Comparison of ENCODE assay signal across 13 cellular contexts in the genomic region with DNA sequence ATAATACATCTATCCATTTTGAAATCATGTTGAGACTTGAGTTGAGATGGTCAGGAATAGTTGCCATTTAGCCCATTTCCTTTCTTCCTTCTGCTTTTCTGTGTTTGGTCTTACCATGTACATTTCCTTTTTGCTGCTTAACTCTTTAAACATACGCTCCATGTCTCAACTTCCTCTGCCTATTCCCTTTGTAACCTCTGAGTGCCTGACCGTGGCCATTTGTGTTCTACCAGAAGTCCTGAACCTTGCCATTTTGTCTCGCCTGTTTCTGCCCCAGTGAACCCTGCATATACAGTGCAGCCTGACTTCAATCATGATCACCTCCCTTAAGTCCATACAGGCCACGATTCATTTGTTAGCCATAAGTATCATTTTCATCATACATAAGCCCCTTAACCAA.
DNase-seq lines count a peak whose midpoint lies in the region; ATAC-seq and TF ChIP-seq lines count a peak whose summit lies in the region.
"Had no signal": no experiment of that assay in that cellular context is flagged by ENCODE, and none has a peak within 500 bp of the region (broad histone marks: within the 10 kb centered on the region; RNA-seq: fewer than 3 reads in every experiment).

No MANE protein-coding gene starts in this region.

- H2AK5ac ChIP-seq in mesenchymal stem cell (ENCODE audit: low read length, severe bottlenecking), result no peak overlapping the region

- H3K27ac ChIP-seq in BLaER1 treated with 17β-estradiol and CSF1 and Interleukin-3, amounts not matched to agents 10 nM and 100 nM, result peak overlapping the region in 5 of 11 experiments; percentile 31 to 49 (median 39); a peak in 8 of 22 replicates
- H3K27ac ChIP-seq in mesenchymal stem cell (ENCODE audit: low read length, poor library complexity, severe bottlenecking), result peak overlapping the region; percentile 3
- H3K27ac ChIP-seq: prostate gland had no signal

- H3K36me3 Mint-ChIP-seq in central memory CD8-positive, alpha-beta T cell (ENCODE audit: insufficient read depth), result no peaks in the 10 kb centered on the region

- H2BK120ac ChIP-seq in mesenchymal stem cell (ENCODE audit: low read depth, low read length), result no peak overlapping the region

- H3K36me3 ChIP-seq in BLaER1 treated with 17β-estradiol and CSF1 and Interleukin-3, amounts not matched to agents 10 nM and 100 nM, result peaks cover 0 to 33% (median 11%) of the 10 kb centered on the region in 11 experiments; a peak in 8 of 22 replicates
- H3K36me3 ChIP-seq in mesenchymal stem cell (ENCODE audit: control insufficient read depth in 1 of 2, insufficient read depth in 2 of 2, low read depth in 1 of 2, low read length in 2 of 2), result peaks cover 0 to 2% of the 10 kb centered on the region in 2 experiments
- H3K36me3 ChIP-seq: prostate gland, tibial nerve had no signal

- peaks cover 0 to 11% (median 0%) of the 10 kb centered on the region in 11 experiments; a peak in 2 of 22 replicates for H4K20me1 ChIP-seq in BLaER1 treated with 17β-estradiol and CSF1 and Interleukin-3, amounts not matched to agents 10 nM and 100 nM

- peak overlapping the region; percentile 29 to 37 for H2BK12ac ChIP-seq in mesenchymal stem cell (ENCODE audit: low read length in 2 of 2)

- H3K4me3 ChIP-seq in BLaER1 treated with 17β-estradiol and CSF1 and Interleukin-3, amounts not matched to agents 10 nM and 100 nM, result no peak overlapping the region
- H3K4me3 ChIP-seq in mesenchymal stem cell (ENCODE audit: insufficient read depth in 1 of 2, low read depth in 1 of 2, low read length in 2 of 2) (no peak overlapping the region), foreskin fibroblast (ENCODE audit: low read depth in 1 of 2, low read length in 2 of 2) (no peak overlapping the region)
- H3K4me3 ChIP-seq: prostate gland, tibial nerve had no signal

- H3K23ac ChIP-seq in mesenchymal stem cell (ENCODE audit: low read length in 2 of 2), result no peak overlapping the region

- H4K91ac ChIP-seq in mesenchymal stem cell (ENCODE audit: low read length), result no peak overlapping the region

- H3K27me3 ChIP-seq in BLaER1 treated with 17β-estradiol and CSF1 and Interleukin-3, amounts not matched to agents 10 nM and 100 nM, result no peaks in the 10 kb centered on the region
- H3K27me3 ChIP-seq in mesenchymal stem cell (ENCODE audit: control insufficient read depth in 1 of 2, insufficient read depth in 1 of 2, low read length in 2 of 2), result no peaks in the 10 kb centered on the region
- H3K27me3 ChIP-seq: tibial nerve had no signal

- H2BK15ac ChIP-seq in mesenchymal stem cell (ENCODE audit: low read depth, poor library complexity, severe bottlenecking), result no peak overlapping the region

- H3K4me3 Mint-ChIP-seq in central memory CD8-positive, alpha-beta T cell, result no peak overlapping the region

- DNase-seq in Kasumi-1 (lab: John Stamatoyannopoulos, UW) (peak; percentile 75 to 83), mesenchymal stem cell (no peak), mucosa of gallbladder (ENCODE audit: low spot score) (no peak), foreskin fibroblast (no peak), cerebellum (ENCODE audit: low spot score) (no peak)
- no peak for DNase-seq in central memory CD8-positive, alpha-beta T cell (ENCODE audit: low spot score in 2 of 2)
- DNase-seq: activated CD4-positive, alpha-beta T cell treated with anti-CD3 and anti-CD28 coated beads for 1 hour; NCI-H1092; T-helper 1 cell had no signal

- H4K8ac ChIP-seq in mesenchymal stem cell (ENCODE audit: low read length), result no peak overlapping the region

- peaks cover 17% of the 10 kb centered on the region for H3K4me1 Mint-ChIP-seq in central memory CD8-positive, alpha-beta T cell

- 78% methylated on average over 4 of the region's 4 CpGs for WGBS in mesenchymal stem cell

- H3K9me3 ChIP-seq in BLaER1 treated with 17β-estradiol and CSF1 and Interleukin-3, amounts not matched to agents 10 nM and 100 nM (replicated peaks in 1 of 11), result peaks cover 0 to 4% (median 0%) of the 10 kb centered on the region in 11 experiments; a peak in 2 of 22 replicates
- no peaks in the 10 kb centered on the region for H3K9me3 ChIP-seq in mesenchymal stem cell (ENCODE audit: control insufficient read depth, low read length)
- H3K9me3 ChIP-seq: prostate gland, tibial nerve had no signal

- no peak overlapping the region for H2BK5ac ChIP-seq in mesenchymal stem cell (ENCODE audit: low read depth, low read length, poor library complexity, severe bottlenecking)

- H2AFZ ChIP-seq in mesenchymal stem cell (ENCODE audit: low read depth, low read length), result no peak overlapping the region

- no peak overlapping the region for H3K9ac ChIP-seq in BLaER1 treated with 17β-estradiol and CSF1 and Interleukin-3, amounts not matched to agents 10 nM and 100 nM
- no peak overlapping the region for H3K9ac ChIP-seq in mesenchymal stem cell (ENCODE audit: low read length)

- no peak for ATAC-seq in central memory CD8-positive, alpha-beta T cell (replicated peaks; ENCODE audit: extremely low read depth, poor library complexity, severe bottlenecking)
- ATAC-seq in GM19395 (IDR thresholded peaks at IDR 0.05; ENCODE audit: unreplicated experiment), result no peak

- H3K27me3 Mint-ChIP-seq in central memory CD8-positive, alpha-beta T cell, result no peaks in the 10 kb centered on the region

- H3K18ac ChIP-seq in mesenchymal stem cell (ENCODE audit: low read depth in 1 of 2, low read length in 2 of 2), result peak overlapping the region in 1 of 2 experiments; percentile 85

- H3K4me1 ChIP-seq in BLaER1 treated with 17β-estradiol and CSF1 and Interleukin-3, amounts not matched to agents 10 nM and 100 nM, result peaks cover 0 to 48% (median 23%) of the 10 kb centered on the region in 10 experiments; a peak in 16 of 20 replicates
- H3K4me1 ChIP-seq in mesenchymal stem cell (ENCODE audit: control insufficient read depth, insufficient read depth, low read depth, low read length), result peaks cover 3% of the 10 kb centered on the region
- H3K4me1 ChIP-seq: prostate gland had no signal

- no peak overlapping the region for H3K4ac ChIP-seq in mesenchymal stem cell (ENCODE audit: low read depth in 1 of 2, low read length in 2 of 2)

- H3K14ac ChIP-seq in mesenchymal stem cell (ENCODE audit: low read length in 2 of 2), result no peak overlapping the region

- TF ChIP-seq CTCF in foreskin fibroblast (IDR thresholded peaks at IDR 0.05; ENCODE audit: low read depth, low read length), result no peak

- H3K79me1 ChIP-seq in mesenchymal stem cell (replicated peaks; ENCODE audit: low read length, poor library complexity, severe bottlenecking), result peaks cover 7% of the 10 kb centered on the region

- H3K27ac Mint-ChIP-seq in central memory CD8-positive, alpha-beta T cell (ENCODE audit: low read depth), result peak overlapping the region; percentile 42

- H3K4me2 ChIP-seq in BLaER1 treated with 17β-estradiol and CSF1 and Interleukin-3, amounts not matched to agents 10 nM and 100 nM, result peak overlapping the region in 10 of 11 experiments; percentile 13 to 79 (median 64); a peak in 19 of 22 replicates
- H3K4me2 ChIP-seq in mesenchymal stem cell (ENCODE audit: low read length, poor library complexity, severe bottlenecking), result no peak overlapping the region

- H3K9me3 Mint-ChIP-seq in central memory CD8-positive, alpha-beta T cell, result no peaks in the 10 kb centered on the region

Comparison
In these comparisons a context has a peak if more than half of its experiments do, and no peak if none do; other contexts are left out.
1. DNase-seq: peak in Kasumi-1 (2 of 2); none in central memory CD8-positive, alpha-beta T cell (0 of 2), mesenchymal stem cell (single experiment), mucosa of gallbladder (single experiment), foreskin fibroblast (0 of 2) and cerebellum (single experiment).